In genomic region chr4:56182356-56182755, GRCh38 we compare ENCODE assay signal across 20 cellular contexts.
"Had no signal": no experiment of that assay in that cellular context is flagged by ENCODE, and none has a peak within 500 bp of the region (broad histone marks: within the 10 kb centered on the region; RNA-seq: fewer than 3 reads in every experiment).

No MANE protein-coding gene starts in this region.

- H3K27me3 Mint-ChIP-seq: dendritic cell treated with granulocyte-macrophage colony-stimulating factor and Interleukin-4, amounts not matched to agents 40 ng/mL and 50 ng/mL, for 4 days; memory B cell had no signal

- ATAC-seq: heart right ventricle; left ventricle myocardium superior; naive thymus-derived CD4-positive, alpha-beta T cell; pancreas; sciatic nerve had no signal

- H3K4me3 ChIP-seq: esophagus muscularis mucosa, heart right ventricle, pancreas, thyroid gland had no signal

- DNase-seq: activated CD4-positive, alpha-beta T cell treated with anti-CD3 and anti-CD28 coated beads for 1 hour; activated CD4-positive, alpha-beta T cell treated with anti-CD3 and anti-CD28 coated beads, Interleukin-2, amount 50 U/mL, for 4 hours; effector memory CD4-positive, alpha-beta T cell; heart right ventricle; immature natural killer cell; kidney glomerular epithelial cell; left ventricle myocardium superior; naive thymus-derived CD4-positive, alpha-beta T cell; pancreas; stimulated activated CD4-positive, alpha-beta T cell treated with anti-CD3 and anti-CD28 coated beads, Interleukin-4, amount 100 ng/mL, for 4 hours; stimulated activated naive CD4-positive, alpha-beta T cell; thyroid gland; WERI-Rb-1 had no signal

- H3K36me3 ChIP-seq: esophagus muscularis mucosa, heart right ventricle, neutrophil, pancreas, thyroid gland had no signal

- H3K27ac Mint-ChIP-seq: activated naive CD8-positive, alpha-beta T cell; dendritic cell treated with granulocyte-macrophage colony-stimulating factor and Interleukin-4, amounts not matched to agents 40 ng/mL and 50 ng/mL, for 4 days; immature natural killer cell; memory B cell; T-helper 1 cell treated with Interleukin-12 subunit alpha and Interleukin-12 subunit beta and Interleukin-4 antibody, amounts not matched to agents 30 μg/mL and 1 μg/mL, for 36 hours had no signal

- H3K27ac ChIP-seq: esophagus muscularis mucosa, heart right ventricle, neutrophil, pancreas, thyroid gland, WERI-Rb-1 had no signal

- H3K9me3 ChIP-seq: esophagus muscularis mucosa, neutrophil, pancreas, thyroid gland had no signal

- H3K4me1 ChIP-seq: heart right ventricle, pancreas, thyroid gland had no signal

- H3K36me3 Mint-ChIP-seq: activated naive CD8-positive, alpha-beta T cell; immature natural killer cell; memory B cell; naive thymus-derived CD4-positive, alpha-beta T cell had no signal

- H3K27me3 ChIP-seq: esophagus muscularis mucosa, neutrophil, pancreas, thyroid gland had no signal

- H3K4me3 Mint-ChIP-seq: activated naive CD8-positive, alpha-beta T cell; dendritic cell treated with granulocyte-macrophage colony-stimulating factor and Interleukin-4, amounts not matched to agents 40 ng/mL and 50 ng/mL, for 4 days; immature natural killer cell; memory B cell; T-helper 1 cell treated with Interleukin-12 subunit alpha and Interleukin-12 subunit beta and Interleukin-4 antibody, amounts not matched to agents 30 μg/mL and 1 μg/mL, for 36 hours had no signal
